ENCODE assay signal across 8 cellular contexts in genomic region chr7:77327067-77327931, GRCh38.
DNase-seq lines count a peak whose midpoint lies in the region; ATAC-seq and TF ChIP-seq lines count a peak whose summit lies in the region.

No MANE protein-coding gene starts in this region.

- DNase-seq in activated naive CD4-positive, alpha-beta T cell (lab: John Stamatoyannopoulos, UW): no peak
- DNase-seq in kidney epithelial cell (ENCODE audit: low read depth) (peak; percentile 18), ureter (ENCODE audit: low spot score) (peak; percentile 53), anterior cingulate cortex (lab: John Stamatoyannopoulos, UW) (no peak)

- H3K36me3 ChIP-seq in kidney epithelial cell (ENCODE audit: control insufficient read depth, insufficient read depth, low read length): no peaks in the 10 kb centered on the region

- ATAC-seq in HG03108 (IDR thresholded peaks at IDR 0.05; ENCODE audit: unreplicated experiment) (no peak), HG03565 (IDR thresholded peaks at IDR 0.05; ENCODE audit: unreplicated experiment) (no peak)

- no peak overlapping the region for H3K27ac Mint-ChIP-seq in activated naive CD4-positive, alpha-beta T cell treated with anti-CD3 and anti-CD28 coated beads, Interleukin-2, amount 50 U/mL, for 24 hours
- H3K27ac Mint-ChIP-seq in activated naive CD8-positive, alpha-beta T cell: no peak overlapping the region

- peak overlapping the region; percentile 33 for H3K4me3 Mint-ChIP-seq in activated naive CD4-positive, alpha-beta T cell treated with anti-CD3 and anti-CD28 coated beads, Interleukin-2, amount 50 U/mL, for 24 hours
- peak overlapping the region; percentile 62 for H3K4me3 Mint-ChIP-seq in activated naive CD8-positive, alpha-beta T cell

- H3K9me3 Mint-ChIP-seq in activated naive CD4-positive, alpha-beta T cell treated with anti-CD3 and anti-CD28 coated beads, Interleukin-2, amount 50 U/mL, for 24 hours: no peaks in the 10 kb centered on the region
- no peaks in the 10 kb centered on the region for H3K9me3 Mint-ChIP-seq in activated naive CD8-positive, alpha-beta T cell (ENCODE audit: low read depth)

- no peak for TF ChIP-seq CTCF in kidney epithelial cell (IDR thresholded peaks at IDR 0.05; ENCODE audit: insufficient read depth, low read length, poor library complexity, severe bottlenecking)

- no peaks in the 10 kb centered on the region for H3K27me3 Mint-ChIP-seq in activated naive CD4-positive, alpha-beta T cell treated with anti-CD3 and anti-CD28 coated beads, Interleukin-2, amount 50 U/mL, for 24 hours
- H3K27me3 Mint-ChIP-seq in activated naive CD8-positive, alpha-beta T cell: no peaks in the 10 kb centered on the region

- H3K36me3 Mint-ChIP-seq in activated naive CD4-positive, alpha-beta T cell treated with anti-CD3 and anti-CD28 coated beads, Interleukin-2, amount 50 U/mL, for 24 hours: peaks cover 13% of the 10 kb centered on the region
- H3K36me3 Mint-ChIP-seq in activated naive CD8-positive, alpha-beta T cell: peaks cover 15% of the 10 kb centered on the region

- no peak overlapping the region for H3K4me3 ChIP-seq in kidney epithelial cell (ENCODE audit: low read depth, low read length)

- peaks cover 47% of the 10 kb centered on the region for H3K4me1 Mint-ChIP-seq in activated naive CD4-positive, alpha-beta T cell treated with anti-CD3 and anti-CD28 coated beads, Interleukin-2, amount 50 U/mL, for 24 hours
- H3K4me1 Mint-ChIP-seq in activated naive CD8-positive, alpha-beta T cell (ENCODE audit: low read depth): peaks cover 48% of the 10 kb centered on the region

- no peaks in the 10 kb centered on the region for H3K27me3 ChIP-seq in kidney epithelial cell (ENCODE audit: control insufficient read depth, insufficient read depth, low read length)

Comparison
In these comparisons a context has a peak if more than half of its experiments do, and no peak if none do; other contexts are left out.
1. DNase-seq: peak in kidney epithelial cell (single experiment) and ureter (single experiment); none in activated naive CD4-positive, alpha-beta T cell (0 of 4) and anterior cingulate cortex (0 of 58).